Comparison of ENCODE assay signal across 10 cellular contexts in the genomic region with DNA sequence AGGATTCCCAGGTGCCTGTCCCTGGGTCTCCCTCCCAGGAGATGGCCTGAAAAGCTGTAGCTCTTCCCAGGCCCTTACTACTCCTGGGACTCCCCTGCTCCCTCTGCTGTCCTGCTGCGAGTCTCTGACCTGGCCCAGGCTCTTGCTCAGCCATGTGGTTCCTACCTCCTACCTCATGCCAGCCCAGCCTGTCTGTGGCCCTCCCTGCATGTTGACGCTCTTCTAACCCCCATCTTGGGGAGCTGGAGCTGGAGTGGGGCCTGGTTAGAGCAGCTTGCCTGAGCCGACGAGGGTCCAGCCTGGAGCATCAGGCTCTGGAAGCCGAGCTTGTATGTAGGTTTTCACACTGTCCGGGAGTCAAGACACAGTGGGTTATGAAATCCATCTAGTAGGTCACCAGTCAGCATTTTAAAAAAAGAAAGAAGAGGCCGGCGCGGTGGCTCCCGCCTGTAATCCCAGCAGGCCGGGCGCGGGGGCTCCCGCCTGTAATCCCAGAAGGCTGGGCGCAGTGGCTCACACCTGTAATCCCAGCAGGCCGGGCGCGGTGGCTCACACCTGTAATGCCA.
DNase-seq lines count a peak whose midpoint lies in the region; ATAC-seq and TF ChIP-seq lines count a peak whose summit lies in the region.
"Had no signal": no experiment of that assay in that cellular context is flagged by ENCODE, and none has a peak within 500 bp of the region (broad histone marks: within the 10 kb centered on the region; RNA-seq: fewer than 3 reads in every experiment).

No MANE protein-coding gene starts in this region.

- H3K9me3 Mint-ChIP-seq in endodermal cell = no peaks in the 10 kb centered on the region

- H3K36me3 ChIP-seq in endodermal cell (ENCODE audit: control insufficient read depth, insufficient read depth, low read length) (peaks cover 14% of the 10 kb centered on the region), right lobe of liver (peaks cover 0 to 65% (median 5%) of the 10 kb centered on the region in 4 donors)

- H3K27ac ChIP-seq in 22Rv1 (peak overlapping the region; percentile 40), endodermal cell (ENCODE audit: low read depth, low read length) (no peak overlapping the region), right lobe of liver (peak overlapping the region in 1 of 3 donors; percentile 32)

- intact Hi-C loops in right lobe of liver (cut with DNase I) = no loop called here

- DNase-seq in HuH-7 (ENCODE audit: low spot score) (peak; percentile 62), endodermal cell (peak; percentile 84), right lobe of liver (no peak), NCI-H2196 treated with DMSO at 0.1 percent for 48 hours (lab: John Stamatoyannopoulos, UW; ENCODE audit: unreplicated experiment) (no peak), epidermal melanocyte (ENCODE audit: insufficient read length, low spot score) (no peak), T-helper 1 cell (no peak)
- DNase-seq: C1 segment of cervical spinal cord, NCI-H1417 treated with DMSO at 0.1 percent for 48 hours had no signal

- H3K27me3 ChIP-seq in endodermal cell (ENCODE audit: control insufficient read depth, insufficient read depth, low read length, poor library complexity, severe bottlenecking) (no peaks in the 10 kb centered on the region), right lobe of liver (no peaks in the 10 kb centered on the region)

- TF ChIP-seq POLR2A in right lobe of liver (IDR thresholded peaks at IDR 0.05) = no peak

- H3K4me3 ChIP-seq in endodermal cell (ENCODE audit: low read length) (no peak overlapping the region), right lobe of liver (no peak overlapping the region)

- ATAC-seq in right lobe of liver (peak; percentile 4 to 41 (median 26)), HG02623 (IDR thresholded peaks at IDR 0.05; ENCODE audit: unreplicated experiment) (no peak)

- 89 to 92% methylated on average over 3 to 18 of the region's 18 CpGs for WGBS in endodermal cell (ENCODE audit: insufficient coverage in 1 of 2, insufficient read length in 1 of 2), 2 experiments
- 89% methylated on average over 12 of the region's 18 CpGs for WGBS in right lobe of liver (ENCODE audit: insufficient coverage, low coverage, low lambda C conversion rate, missing lambda C conversion rate)

- H3K4me1 Mint-ChIP-seq in endodermal cell = peaks cover 15% of the 10 kb centered on the region

- TF ChIP-seq CTCF in 22Rv1 (IDR thresholded peaks at IDR 0.05) (peak; percentile 26; the same call in 1 of the 2 replicates), endodermal cell (conservative IDR thresholded peaks at IDR 0.05) (peak; percentile 77), right lobe of liver (IDR thresholded peaks at IDR 0.05) (peak in 1 of 4 donors; percentile 20)

- peak overlapping the region; percentile 29 for H3K27ac Mint-ChIP-seq in endodermal cell

- H3K4me3 Mint-ChIP-seq in endodermal cell = no peak overlapping the region

- H3K9me3 ChIP-seq in endodermal cell (ENCODE audit: control insufficient read depth, low read length) = no peaks in the 10 kb centered on the region
- no peaks in the 10 kb centered on the region for H3K9me3 ChIP-seq in right lobe of liver

- H3K36me3 Mint-ChIP-seq in endodermal cell (ENCODE audit: low read depth) = peaks cover 19% of the 10 kb centered on the region

- H3K4me1 ChIP-seq in endodermal cell (ENCODE audit: control insufficient read depth, insufficient read depth, low read length) (peaks cover 11% of the 10 kb centered on the region), right lobe of liver (peaks cover 0 to 58% (median 18%) of the 10 kb centered on the region in 4 donors)

- no peak overlapping the region for H3K9ac ChIP-seq in endodermal cell (ENCODE audit: extremely low read depth, low read length, poor library complexity, severe bottlenecking)

- no peaks in the 10 kb centered on the region for H3K27me3 Mint-ChIP-seq in endodermal cell (ENCODE audit: insufficient read depth)

Comparison
In these comparisons a context has a peak if more than half of its experiments do, and no peak if none do; other contexts are left out.
1. DNase-seq: peak in HuH-7 (single experiment) and endodermal cell (single experiment); none in right lobe of liver (0 of 3), NCI-H2196 treated with DMSO at 0.1 percent for 48 hours (single experiment), epidermal melanocyte (single experiment) and T-helper 1 cell (0 of 5).